22 cellular contexts compared by ENCODE assay signal in genomic region chr5:61347088-61347487, GRCh38. TPM values are rescaled to one million over a fixed set of nuclear protein-coding genes. Genes with fewer than 3 reads are reported as not detected.
DNase-seq lines count a peak whose midpoint lies in the region; TF ChIP-seq lines count a peak whose summit lies in the region.
"Had no signal": no experiment of that assay in that cellular context is flagged by ENCODE, and none has a peak within 500 bp of the region (broad histone marks: within the 10 kb centered on the region; RNA-seq: fewer than 3 reads in every experiment).

No MANE protein-coding gene starts in this region.

- DNase-seq in DMS53 (lab: John Stamatoyannopoulos, UW) (peak; percentile 25), DMS53 treated with DMSO at 0.1 percent for 48 hours (lab: John Stamatoyannopoulos, UW; ENCODE audit: unreplicated experiment) (no peak), RPMI7951 (ENCODE audit: low read depth) (peak; percentile 22), fibroblast of peridontal ligament (ENCODE audit: extremely low read depth) (peak; percentile 27), retinal pigment epithelial cell (ENCODE audit: low read depth) (no peak), NCI-H1436 (lab: John Stamatoyannopoulos, UW) (no peak), mesenteric fat pad (ENCODE audit: low spot score) (no peak), ascending aorta (ENCODE audit: low spot score in 2 of 2) (no peak)
- DNase-seq: activated CD4-positive, alpha-beta T cell treated with anti-CD3 and anti-CD28 coated beads for 1 hour; activated naive CD4-positive, alpha-beta T cell; CD8-positive, alpha-beta memory T cell; effector CD4-positive, alpha-beta T cell; lower lobe of right lung; NCI-H1048; NCI-H2107; NCI-H748 treated with DMSO at 0.1 percent for 48 hours; stimulated activated CD4-positive, alpha-beta T cell treated with anti-CD3 and anti-CD28 coated beads, Interleukin-2, amount 100 ng/mL, for 48 hours; stimulated activated CD8-positive, alpha-beta memory T cell treated with anti-CD3 and anti-CD28 coated beads, Interleukin-4, amount 100 ng/mL, for 48 hours; thyroid gland had no signal

- no peaks in the 10 kb centered on the region for H3K36me3 ChIP-seq in ascending aorta
- H3K36me3 ChIP-seq: lower lobe of right lung, neural progenitor cell, thyroid gland had no signal

- H3K4me1 ChIP-seq in ascending aorta = peaks cover 1 to 2% of the 10 kb centered on the region in 2 donors

- TF ChIP-seq CTCF in retinal pigment epithelial cell (conservative IDR thresholded peaks at IDR 0.05; ENCODE audit: low read depth, low read length) (peak; percentile 6), ascending aorta (IDR thresholded peaks at IDR 0.05) (no peak)

- H3K27me3 ChIP-seq in ascending aorta = no peaks in the 10 kb centered on the region
- H3K27me3 ChIP-seq: neural progenitor cell, thyroid gland had no signal

- intact Hi-C loops in ascending aorta (cut with DNase I) = no loop called here

- no peaks in the 10 kb centered on the region for H3K9me3 ChIP-seq in ascending aorta
- H3K9me3 ChIP-seq: lower lobe of right lung, thyroid gland had no signal

- H3K27ac ChIP-seq in ascending aorta = no peak overlapping the region
- H3K27ac ChIP-seq: 22Rv1, lower lobe of right lung, neural progenitor cell, RWPE1, thyroid gland had no signal

- H3K4me3 ChIP-seq in retinal pigment epithelial cell (ENCODE audit: low read length) = no peak overlapping the region
- H3K4me3 ChIP-seq in ascending aorta = no peak overlapping the region
- H3K4me3 ChIP-seq: lower lobe of right lung, neural progenitor cell, thyroid gland had no signal

RNA-seq across cellular contexts. Expression of gene ZSWIM6, which starts 15.0 kb away (rescaled TPM):
- 4.4 and 5.0 TPM in 2 replicates for total RNA-seq in RPMI7951 (2014; rRNA removed; shearing (Covaris generic))
- total RNA-seq in mesenteric fat pad (12.5 TPM), ascending aorta (8.8 TPM)

Comparison
In these comparisons a context has a peak if more than half of its experiments do, and no peak if none do; other contexts are left out.
1. DNase-seq: peak in DMS53 (single experiment), RPMI7951 (single experiment) and fibroblast of peridontal ligament (single experiment); none in DMS53 treated with DMSO at 0.1 percent for 48 hours (single experiment), retinal pigment epithelial cell (single experiment), NCI-H1436 (single experiment), mesenteric fat pad (single experiment) and ascending aorta (0 of 2).